ENCODE assay signal across 8 cellular contexts in genomic region chr1:168136709-168137514, GRCh38. TPM values are rescaled to one million over a fixed set of nuclear protein-coding genes. Genes with fewer than 3 reads are reported as not detected.
A peak's percentile ranks its signal among the peaks of the same experiment; 100 is the strongest.
DNase-seq lines count a peak whose midpoint lies in the region; ATAC-seq and TF ChIP-seq lines count a peak whose summit lies in the region.

Gene GPR161, minus strand, starts transcription at chr1:168136930. Its CDS starts 32,080 bp downstream, at chr1:168104850.

- no peak for TF ChIP-seq CTCF in HL-60 (IDR thresholded peaks at IDR 0.05; ENCODE audit: insufficient read depth, low read length)
- no peak for TF ChIP-seq CTCF in gastrocnemius medialis (IDR thresholded peaks at IDR 0.05 in 4 of 5, conservative IDR thresholded peaks at IDR 0.05 in 1 of 5)

- peaks cover 7 to 10% of the 10 kb centered on the region in 2 donors for H3K4me1 ChIP-seq in gastrocnemius medialis

- DNase-seq in Daoy (ENCODE audit: low read depth) (peak; percentile 70), HL-60 (ENCODE audit: low read depth in 1 of 2, low spot score in 1 of 2) (no peak), caudate nucleus (lab: John Stamatoyannopoulos, UW) (peak in 8 of 61 donors; percentile 3 to 42 (median 16)), iPS-NIHi11 (ENCODE audit: low spot score) (peak; percentile 70), gastrocnemius medialis (peak in 1 of 2 donors; percentile 16), OCI-M2 (lab: John Stamatoyannopoulos, UW; ENCODE audit: unreplicated experiment) (no peak), NCI-H1694 (lab: John Stamatoyannopoulos, UW) (no peak)

- in situ Hi-C loops in gastrocnemius medialis (cut with MboI; ENCODE audit: low sequenced_read_pairs in 4 of 4): no loop called here

- no peaks in the 10 kb centered on the region for H3K9me3 ChIP-seq in gastrocnemius medialis

- intact Hi-C loops in gastrocnemius medialis (cut with DNase I; ENCODE audit: low total_unique reads): no loop called here

- ATAC-seq in SK-N-SH treated with all-trans-retinoic acid at 6 μM for 48 hours (peak; percentile 72), gastrocnemius medialis (peak; percentile 66)

- H3K27ac ChIP-seq in HL-60 (replicated peaks) (no peak within 1 kb of the TSS), caudate nucleus (ENCODE audit: low read depth, low read length) (peak within 1 kb of the TSS; percentile 9), gastrocnemius medialis (peak within 1 kb of the TSS; percentile 70 to 75 (median 73))

- TF ChIP-seq POLR2A in gastrocnemius medialis (IDR thresholded peaks at IDR 0.05): no peak

- peaks cover 27% of the 10 kb centered on the region for H3K27me3 ChIP-seq in HL-60 (ENCODE audit: insufficient read depth, poor library complexity, severe bottlenecking)
- peaks cover 14 to 28% (median 22%) of the 10 kb centered on the region in 3 donors for H3K27me3 ChIP-seq in gastrocnemius medialis

- H3K4me3 ChIP-seq in HL-60 (replicated peaks; ENCODE audit: insufficient read depth, low read length): peak within 1 kb of the TSS; percentile 56
- H3K4me3 ChIP-seq in gastrocnemius medialis: peak within 1 kb of the TSS; percentile 57 to 84 (median 75)

- no peaks in the 10 kb centered on the region for H3K36me3 ChIP-seq in gastrocnemius medialis

TF ChIP-seq in SK-N-SH treated with all-trans-retinoic acid at 6 μM for 48 hours, 23 proteins besides CTCF, POLR2A, EP300 and RAD21:
- TF ChIP-seq CSRNP3 (CRISPR knock-in tag; IDR thresholded peaks at IDR 0.05) (no peak), ZNF8 (CRISPR knock-in tag; IDR thresholded peaks at IDR 0.05) (peak; percentile 95)

RNA-seq across cellular contexts. Expression of gene GPR161, which starts in this region (rescaled TPM):
- 8.8 and 8.9 TPM in 2 replicates for total RNA-seq in Daoy (2014; rRNA removed; shearing (Covaris generic))
- 1 to 10 TPM in 1 of 4 donors, under 1 TPM in 3; 0.31 to 1.0 (median 0.86) TPM for total RNA-seq in gastrocnemius medialis

Comparison
In these comparisons a context has a peak if more than half of its experiments do, and no peak if none do; other contexts are left out.
1. DNase-seq: peak in Daoy (single experiment) and iPS-NIHi11 (single experiment); none in HL-60 (0 of 2), OCI-M2 (single experiment) and NCI-H1694 (single experiment).